In genomic region chr3:105876745-105877624, GRCh38 we compare ENCODE assay signal across 1 cellular context.
TF ChIP-seq lines count a peak whose summit lies in the region.

No MANE protein-coding gene starts in this region.

TF ChIP-seq in GM12878, 131 proteins besides CTCF, POLR2A, EP300 and RAD21 (continued from another document):
- TF ChIP-seq PAX8 (IDR thresholded peaks at IDR 0.05) (no peak), E2F4 (IDR thresholded peaks at IDR 0.05; ENCODE audit: low read depth, low read length) (no peak), BCL3 (IDR thresholded peaks at IDR 0.05; ENCODE audit: borderline replicate concordance, insufficient read depth, low read depth, low read length, poor library complexity, severe bottlenecking) (peak; percentile 32), WRNIP1 (IDR thresholded peaks at IDR 0.05; ENCODE audit: borderline replicate concordance, low read depth, low read length) (no peak), ZNF24 (IDR thresholded peaks at IDR 0.05) (no peak), ATF2 (IDR thresholded peaks at IDR 0.05; ENCODE audit: low read length) (peak; percentile 50; the same call in 1 of the 2 replicates), BRCA1 (IDR thresholded peaks at IDR 0.05; ENCODE audit: low read depth, low read length) (no peak), NFIC (IDR thresholded peaks at IDR 0.05; ENCODE audit: low read depth, low read length) (peak; percentile 48; the same call in 1 of the 2 replicates), IKZF2 (IDR thresholded peaks at IDR 0.05) (0 out of 4 replicates have a peak, but pooled peaks of 1 of the 2 experiments have one; percentile 7), FOXM1 (IDR thresholded peaks at IDR 0.05; ENCODE audit: low read depth, low read length) (0 out of 2 replicates have a peak, but pooled peaks have one; percentile 15), SPI1 (IDR thresholded peaks at IDR 0.05; ENCODE audit: borderline replicate concordance, insufficient read depth, low read depth, low read length) (no peak), SMC3 (IDR thresholded peaks at IDR 0.05; ENCODE audit: borderline replicate concordance, low read length) (no peak), EGR1 (IDR thresholded peaks at IDR 0.05; ENCODE audit: borderline replicate concordance in 1 of 2, low read depth in 2 of 2, low read length in 2 of 2) (no peak), NBN (IDR thresholded peaks at IDR 0.05) (no peak), IRF4 (IDR thresholded peaks at IDR 0.05; ENCODE audit: low read depth, low read length) (no peak), YY1 (IDR thresholded peaks at IDR 0.05; ENCODE audit: low read depth, low read length) (no peak), BACH1 (IDR thresholded peaks at IDR 0.05; ENCODE audit: borderline replicate concordance) (no peak), PML (IDR thresholded peaks at IDR 0.05; ENCODE audit: low read length) (peak; percentile 53; the same call in 1 of the 2 replicates), BCLAF1 (IDR thresholded peaks at IDR 0.05) (no peak), PRDM15 (CRISPR knock-in tag; IDR thresholded peaks at IDR 0.05) (no peak), PKNOX1 (IDR thresholded peaks at IDR 0.05) (0 out of 2 replicates have a peak, but pooled peaks have one; percentile 14), MXI1 (IDR thresholded peaks at IDR 0.05; ENCODE audit: low read depth, low read length) (no peak), SMARCA5 (IDR thresholded peaks at IDR 0.05) (no peak), SREBF2 (IDR thresholded peaks at IDR 0.05; ENCODE audit: low read length) (no peak), ZNF384 (IDR thresholded peaks at IDR 0.05; ENCODE audit: borderline replicate concordance, low read depth, low read length) (peak; percentile 34; the same call in 1 of the 2 replicates), USF2 (IDR thresholded peaks at IDR 0.05; ENCODE audit: borderline replicate concordance, low read depth, low read length) (no peak), STAT3 (IDR thresholded peaks at IDR 0.05; ENCODE audit: low read depth, low read length) (no peak), TCF7 (IDR thresholded peaks at IDR 0.05; ENCODE audit: borderline replicate concordance) (peak; percentile 30; the same call in 1 of the 2 replicates), MEF2B (IDR thresholded peaks at IDR 0.05; ENCODE audit: partially characterized antibody, poor library complexity, severe bottlenecking) (peak; percentile 33), ATF3 (IDR thresholded peaks at IDR 0.05; ENCODE audit: borderline replicate concordance, extremely low read depth, low read depth, low read length) (no peak), ZNF687 (IDR thresholded peaks at IDR 0.05) (no peak), HDAC2 (IDR thresholded peaks at IDR 0.05) (no peak), SIX5 (IDR thresholded peaks at IDR 0.05; ENCODE audit: low read depth, low read length, severe bottlenecking) (no peak)
